ENCODE assay signal across 13 cellular contexts in the genomic region with DNA sequence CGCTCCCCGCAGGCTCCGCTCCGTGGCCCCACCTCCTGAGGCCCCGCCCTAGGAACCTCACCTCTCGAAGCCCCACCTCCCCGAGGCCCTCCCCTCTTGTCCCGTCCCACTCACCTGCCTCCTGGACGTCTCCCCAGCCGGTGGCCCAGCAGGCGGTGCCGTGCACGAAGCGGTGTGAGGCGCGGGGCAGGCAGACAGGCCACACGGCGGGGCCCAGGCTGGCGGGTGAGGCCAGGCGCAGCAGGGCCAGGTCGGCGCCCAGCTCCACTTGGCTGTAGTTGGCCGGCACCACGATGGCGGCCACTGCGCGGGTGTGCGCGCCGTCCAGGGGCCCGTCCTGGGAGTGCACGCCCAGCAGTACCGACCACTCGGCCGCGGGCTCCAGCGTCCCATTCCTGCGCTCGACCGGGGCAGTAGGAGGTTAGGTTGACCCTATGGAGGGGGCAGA. TPM values are rescaled to one million over a fixed set of nuclear protein-coding genes. Genes with fewer than 3 reads are reported as not detected.
DNase-seq lines count a peak whose midpoint lies in the region; ATAC-seq and TF ChIP-seq lines count a peak whose summit lies in the region.
"Had no signal": no experiment of that assay in that cellular context is flagged by ENCODE, and none has a peak within 500 bp of the region (broad histone marks: within the 10 kb centered on the region; RNA-seq: fewer than 3 reads in every experiment).

No MANE protein-coding gene starts in this region.

- TF ChIP-seq POLR2A in body of pancreas (IDR thresholded peaks at IDR 0.05) = peak in 2 of 3 donors; percentile 29 to 34
- no peak for TF ChIP-seq POLR2A in prostate gland (IDR thresholded peaks at IDR 0.05)

- H3K4me1 Mint-ChIP-seq in chondrocyte (ENCODE audit: low read depth) = peaks cover 4% of the 10 kb centered on the region
- peaks cover 5% of the 10 kb centered on the region for H3K4me1 Mint-ChIP-seq in CD4-positive, alpha-beta T cell (ENCODE audit: low read depth)

- H3K27ac ChIP-seq in HUES6 (ENCODE audit: low read depth, low read length) (no peak overlapping the region), body of pancreas (no peak overlapping the region), prostate gland (no peak overlapping the region)
- H3K27ac ChIP-seq in CD4-positive, alpha-beta T cell (ENCODE audit: low read depth, low read length) = no peak overlapping the region

- H3K4me3 Mint-ChIP-seq in chondrocyte (ENCODE audit: unreplicated experiment) = no peak overlapping the region
- H3K4me3 Mint-ChIP-seq in CD4-positive, alpha-beta T cell = no peak overlapping the region

- H3K36me3 ChIP-seq in HUES6 (ENCODE audit: control insufficient read depth, insufficient read depth, low read length) (no peaks in the 10 kb centered on the region), body of pancreas (replicated peaks in 1 of 2; ENCODE audit: insufficient read depth in 1 of 2, low read depth in 2 of 2) (no peaks in the 10 kb centered on the region), prostate gland (no peaks in the 10 kb centered on the region)

- POLR2A ChIA-PET in CD4-positive, alpha-beta T cell (lab: Charles Lee) = interaction anchor here (1.3 kb wide), 1 partner anchor 31 kb away, joined by 4 read pairs; a partner anchor contains a TSS

- H3K36me3 Mint-ChIP-seq in chondrocyte (ENCODE audit: low read depth) = no peaks in the 10 kb centered on the region
- no peaks in the 10 kb centered on the region for H3K36me3 Mint-ChIP-seq in CD4-positive, alpha-beta T cell (ENCODE audit: low read depth)

- peaks cover 18% of the 10 kb centered on the region for H3K27me3 Mint-ChIP-seq in chondrocyte (ENCODE audit: low read depth)
- peaks cover 8% of the 10 kb centered on the region for H3K27me3 Mint-ChIP-seq in CD4-positive, alpha-beta T cell

- H3K9me3 ChIP-seq in HUES6 (ENCODE audit: control insufficient read depth, insufficient read depth, low read depth, low read length) = no peaks in the 10 kb centered on the region
- H3K9me3 ChIP-seq in body of pancreas = no peaks in the 10 kb centered on the region
- no peaks in the 10 kb centered on the region for H3K9me3 ChIP-seq in prostate gland
- no peaks in the 10 kb centered on the region for H3K9me3 ChIP-seq in CD4-positive, alpha-beta T cell (ENCODE audit: control insufficient read depth, low read length)

- no peak overlapping the region for H3K27ac Mint-ChIP-seq in chondrocyte (ENCODE audit: unreplicated experiment)
- H3K27ac Mint-ChIP-seq in CD4-positive, alpha-beta T cell = no peak overlapping the region
- H3K27ac Mint-ChIP-seq: progenitor cell of endocrine pancreas had no signal

- H3K27me3 ChIP-seq in HUES6 (ENCODE audit: control insufficient read depth, insufficient read depth, low read length) (peaks cover 40% of the 10 kb centered on the region), body of pancreas (no peaks in the 10 kb centered on the region), prostate gland (replicated peaks; ENCODE audit: insufficient read depth) (no peaks in the 10 kb centered on the region)
- no peaks in the 10 kb centered on the region for H3K27me3 ChIP-seq in CD4-positive, alpha-beta T cell (ENCODE audit: control insufficient read depth, insufficient read depth, low read length)

- CTCF ChIA-PET in CD4-positive, alpha-beta T cell (lab: Charles Lee) = no interaction called here

- TF ChIP-seq CTCF in body of pancreas (IDR thresholded peaks at IDR 0.05) = peak in 3 of 7 experiments; percentile 14 to 43 (median 28)
- TF ChIP-seq CTCF in prostate gland (IDR thresholded peaks at IDR 0.05) = peak in 1 of 4 experiments; percentile 13
- no peak for TF ChIP-seq CTCF in chondrocyte (IDR thresholded peaks at IDR 0.05)
- no peak for TF ChIP-seq CTCF in CD4-positive, alpha-beta T cell (IDR thresholded peaks at IDR 0.05)

- H3K4me1 ChIP-seq in HUES6 (ENCODE audit: control insufficient read depth, insufficient read depth, low read length) = peaks cover 25% of the 10 kb centered on the region; the same call in 1 of the 2 replicates
- peaks cover 11% of the 10 kb centered on the region for H3K4me1 ChIP-seq in body of pancreas
- no peaks in the 10 kb centered on the region for H3K4me1 ChIP-seq in prostate gland (replicated peaks)

- intact Hi-C loops in body of pancreas (cut with DNase I) = loop anchor here (5.0 to 10.0 kb wide), 3 partner anchors 46 to 164 kb away; a partner anchor contains a TSS
- intact Hi-C loops in prostate gland (cut with DNase I) = loop anchor here (5.0 kb wide), 1 partner anchor 166 kb away; no protein-coding TSS in a partner anchor
- intact Hi-C loops in CD4-positive, alpha-beta T cell (cut with DNase I, micrococcal nuclease) = loop anchor here in 1 of 2 experiments (10.0 kb wide), 1 partner anchor 56 kb away; a partner anchor contains a TSS

- WGBS in body of pancreas, 2 donors = 13% methylated on average over 40 of the region's 40 CpGs; no CpG with 5 or more reads in 1 of the 2 donors
- 18% methylated on average over 32 of the region's 40 CpGs for WGBS in prostate gland

- DNase-seq in body of pancreas (peak; percentile 81 to 91 (median 88)), iPS-NIHi11 (ENCODE audit: low spot score) (peak; percentile 82), prostate gland (ENCODE audit: low spot score) (peak; percentile 59), SIG-M5 (lab: John Stamatoyannopoulos, UW) (no peak), chondrocyte (ENCODE audit: low spot score) (no peak)
- no peak for DNase-seq in CD4-positive, alpha-beta T cell
- DNase-seq: activated CD4-positive, alpha-beta T cell treated with anti-CD3 and anti-CD28 coated beads, Interleukin-2, amount 50 U/mL, for 4 hours; activated effector memory CD4-positive, alpha-beta T cell treated with anti-CD3 and anti-CD28 coated beads, Interleukin-2, amount 50 U/mL, for 16 hours; NCI-H1105; stimulated activated CD4-positive, alpha-beta T cell treated with anti-CD3 and anti-CD28 coated beads, Interleukin-4, amount 100 ng/mL, for 4 hours; T-helper 1 cell had no signal

- H3K4me3 ChIP-seq in HUES6 (ENCODE audit: low read depth, low read length) (peak overlapping the region; percentile 64), body of pancreas (no peak overlapping the region), prostate gland (no peak overlapping the region)

- no peak overlapping the region for H3K9ac ChIP-seq in HUES6 (ENCODE audit: low read length)

- peak; percentile 94 for ATAC-seq in body of pancreas
- ATAC-seq in CD4-positive, alpha-beta T cell (ENCODE audit: poor library complexity) = no peak

- H3K9me3 Mint-ChIP-seq in chondrocyte (ENCODE audit: low read depth) = no peaks in the 10 kb centered on the region
- H3K9me3 Mint-ChIP-seq in CD4-positive, alpha-beta T cell = no peaks in the 10 kb centered on the region

RNA-seq across cellular contexts. Expression of a gene that starts 1.6 kb away (rescaled TPM):
- 10 to 100 TPM in 1 of 2 donors, under 1 TPM in 1; 0.52 to 65.3 TPM for total RNA-seq in body of pancreas
- 1 to 10 TPM; 4.3 to 4.7 TPM for total RNA-seq in prostate gland
- total RNA-seq in chondrocyte = 0.35 to 0.39 TPM in 2 of 3 replicates, not detected in the other
- under 1 TPM; 0.33 to 0.56 TPM for total RNA-seq in CD4-positive, alpha-beta T cell

RNA-seq across cellular contexts. Expression of a gene that starts 12.8 kb away (rescaled TPM):
- total RNA-seq in body of pancreas (10 to 100 TPM; 75.5 to 81.7 TPM), prostate gland (100 to 1,000 TPM in 1 of 2 donors, 10 to 100 TPM in 1; 29.9 to 118 TPM), chondrocyte (not detected in 3 replicates)
- total RNA-seq in CD4-positive, alpha-beta T cell = not detected

RNA-seq across cellular contexts. Expression of a gene that starts 30.8 kb away (rescaled TPM):
- total RNA-seq in body of pancreas (10 to 100 TPM; 55.7 to 66.4 TPM), prostate gland (100 to 1,000 TPM in 1 of 2 donors, 10 to 100 TPM in 1; 92.6 to 115 TPM), chondrocyte (28.3 to 43.2 TPM (median 34.7 TPM) in 3 replicates)
- total RNA-seq in CD4-positive, alpha-beta T cell = 100 to 1,000 TPM; 114 to 124 TPM

RNA-seq across cellular contexts. Expression of a gene that starts 31.6 kb away (rescaled TPM):
- total RNA-seq in body of pancreas (10 to 100 TPM; 43.6 to 68.9 TPM), prostate gland (10 to 100 TPM; 48.6 to 87.5 TPM), chondrocyte (226 to 414 TPM (median 231 TPM) in 3 replicates)
- total RNA-seq in CD4-positive, alpha-beta T cell = 100 to 1,000 TPM; 699 to 733 TPM

RNA-seq across cellular contexts. Expression of a gene that starts 40.1 kb away (rescaled TPM):
- 10 to 100 TPM; 33.9 to 61.7 TPM for total RNA-seq in body of pancreas
- total RNA-seq in prostate gland = 10 to 100 TPM; 78.5 to 80.6 TPM
- total RNA-seq in chondrocyte = 36.3 to 44.5 TPM (median 41.9 TPM) in 3 replicates
- 1 to 10 TPM; 4.3 to 5.8 TPM for total RNA-seq in CD4-positive, alpha-beta T cell

Comparison
In these comparisons a context has a peak if more than half of its experiments do, and no peak if none do; other contexts are left out.
1. DNase-seq: peak in body of pancreas (4 of 4), iPS-NIHi11 (single experiment) and prostate gland (single experiment); none in SIG-M5 (single experiment), chondrocyte (single experiment) and CD4-positive, alpha-beta T cell (0 of 10).
2. RNA of a gene that starts 12.8 kb away (total RNA-seq): 29.9 to 118 TPM in prostate gland and 75.5 to 81.7 TPM in body of pancreas; not detected in chondrocyte and not detected in CD4-positive, alpha-beta T cell; every median in the first group is over 10 times any median in the second.